Comparison of ENCODE assay signal across 15 cellular contexts in genomic region chr13:53112522-53112921, GRCh38.
DNase-seq lines count a peak whose midpoint lies in the region; ATAC-seq and TF ChIP-seq lines count a peak whose summit lies in the region.
"Had no signal": no experiment of that assay in that cellular context is flagged by ENCODE, and none has a peak within 500 bp of the region (broad histone marks: within the 10 kb centered on the region; RNA-seq: fewer than 3 reads in every experiment).

No MANE protein-coding gene starts in this region.

- no peak overlapping the region for H3K4me3 Mint-ChIP-seq in mesothelial cell of epicardium
- H3K4me3 Mint-ChIP-seq in stimulated activated naive B cell treated with anti-CD40 and anti-IgM and Interleukin-4, amounts not matched to agents 10 μg/mL and 1 μg/mL and 100 μg/mL, for 72 hours = no peak overlapping the region
- H3K4me3 Mint-ChIP-seq: activated CD8-positive, alpha-beta T cell treated with anti-CD3 and anti-CD28 coated beads for 36 hours; CD4-positive, alpha-beta memory T cell had no signal

- no peak for ATAC-seq in stimulated activated naive B cell treated with anti-CD40 and anti-IgM and Interleukin-4, amounts not matched to agents 10 μg/mL and 1 μg/mL and 100 μg/mL, for 72 hours (replicated peaks)
- ATAC-seq: activated CD8-positive, alpha-beta T cell treated with anti-CD3 and anti-CD28 coated beads for 36 hours; HepG2; upper lobe of right lung had no signal

- DNase-seq in NCI-H2196 (lab: John Stamatoyannopoulos, UW; ENCODE audit: unreplicated experiment) (peak; percentile 16), NCI-H2196 treated with DMSO at 0.1 percent for 48 hours (lab: John Stamatoyannopoulos, UW; ENCODE audit: unreplicated experiment) (no peak), NCI-H146 treated with DMSO at 0.1 percent for 48 hours (lab: John Stamatoyannopoulos, UW; ENCODE audit: unreplicated experiment) (peak; percentile 63), NCI-H526 (lab: John Stamatoyannopoulos, UW) (peak; percentile 76 to 89), astrocyte of the hippocampus (ENCODE audit: low read depth, low spot score) (peak; percentile 5), mesothelial cell of epicardium (ENCODE audit: low spot score in 2 of 2, unreplicated experiment in 2 of 2) (no peak), NCI-H1048 (lab: John Stamatoyannopoulos, UW) (no peak)
- DNase-seq in stimulated activated naive B cell treated with anti-CD40 and anti-IgM and Interleukin-4, amounts not matched to agents 10 μg/mL and 1 μg/mL and 100 μg/mL, for 72 hours = no peak
- DNase-seq: 8988T; activated CD8-positive, alpha-beta T cell treated with anti-CD3 and anti-CD28 coated beads for 36 hours; CD4-positive, alpha-beta memory T cell; H7; SIG-M5; upper lobe of right lung had no signal

- peaks cover 9% of the 10 kb centered on the region for H3K9me3 Mint-ChIP-seq in mesothelial cell of epicardium
- H3K9me3 Mint-ChIP-seq in stimulated activated naive B cell treated with anti-CD40 and anti-IgM and Interleukin-4, amounts not matched to agents 10 μg/mL and 1 μg/mL and 100 μg/mL, for 72 hours = peaks cover 4% of the 10 kb centered on the region in 2 donors
- H3K9me3 Mint-ChIP-seq: activated CD8-positive, alpha-beta T cell treated with anti-CD3 and anti-CD28 coated beads for 36 hours had no signal

- no peak overlapping the region for H3K27ac Mint-ChIP-seq in mesothelial cell of epicardium
- H3K27ac Mint-ChIP-seq in stimulated activated naive B cell treated with anti-CD40 and anti-IgM and Interleukin-4, amounts not matched to agents 10 μg/mL and 1 μg/mL and 100 μg/mL, for 72 hours = no peak overlapping the region
- H3K27ac Mint-ChIP-seq: activated CD8-positive, alpha-beta T cell treated with anti-CD3 and anti-CD28 coated beads for 36 hours; CD4-positive, alpha-beta memory T cell had no signal

- no peak for TF ChIP-seq CTCF in mesothelial cell of epicardium (IDR thresholded peaks at IDR 0.05; ENCODE audit: unreplicated experiment)

- no peaks in the 10 kb centered on the region for H3K36me3 Mint-ChIP-seq in mesothelial cell of epicardium
- no peaks in the 10 kb centered on the region for H3K36me3 Mint-ChIP-seq in stimulated activated naive B cell treated with anti-CD40 and anti-IgM and Interleukin-4, amounts not matched to agents 10 μg/mL and 1 μg/mL and 100 μg/mL, for 72 hours
- H3K36me3 Mint-ChIP-seq: CD4-positive, alpha-beta memory T cell had no signal

- H3K27me3 Mint-ChIP-seq in mesothelial cell of epicardium (ENCODE audit: low read depth) = no peaks in the 10 kb centered on the region
- peaks cover 0 to 5% of the 10 kb centered on the region in 2 donors for H3K27me3 Mint-ChIP-seq in stimulated activated naive B cell treated with anti-CD40 and anti-IgM and Interleukin-4, amounts not matched to agents 10 μg/mL and 1 μg/mL and 100 μg/mL, for 72 hours
- H3K27me3 Mint-ChIP-seq: CD4-positive, alpha-beta memory T cell had no signal

- peaks cover 19% of the 10 kb centered on the region for H3K4me1 Mint-ChIP-seq in mesothelial cell of epicardium
- no peaks in the 10 kb centered on the region for H3K4me1 Mint-ChIP-seq in stimulated activated naive B cell treated with anti-CD40 and anti-IgM and Interleukin-4, amounts not matched to agents 10 μg/mL and 1 μg/mL and 100 μg/mL, for 72 hours
- H3K4me1 Mint-ChIP-seq: CD4-positive, alpha-beta memory T cell had no signal

Comparison
In these comparisons a context has a peak if more than half of its experiments do, and no peak if none do; other contexts are left out.
1. DNase-seq: peak in NCI-H2196 (single experiment), NCI-H146 treated with DMSO at 0.1 percent for 48 hours (single experiment), NCI-H526 (2 of 2) and astrocyte of the hippocampus (single experiment); none in NCI-H2196 treated with DMSO at 0.1 percent for 48 hours (single experiment), mesothelial cell of epicardium (0 of 2), NCI-H1048 (single experiment) and stimulated activated naive B cell treated with anti-CD40 and anti-IgM and Interleukin-4, amounts not matched to agents 10 μg/mL and 1 μg/mL and 100 μg/mL, for 72 hours (single experiment).